12 cellular contexts compared by ENCODE assay signal in genomic region chr22:37308385-37309200, GRCh38. TPM values are rescaled to one million over a fixed set of nuclear protein-coding genes. Genes with fewer than 3 reads are reported as not detected.
DNase-seq lines count a peak whose midpoint lies in the region; ATAC-seq and TF ChIP-seq lines count a peak whose summit lies in the region.
"Had no signal": no experiment of that assay in that cellular context is flagged by ENCODE, and none has a peak within 500 bp of the region (broad histone marks: within the 10 kb centered on the region; RNA-seq: fewer than 3 reads in every experiment).

No MANE protein-coding gene starts in this region.

- H2BK20ac ChIP-seq in H9 (ENCODE audit: low read depth, low read length, poor library complexity, severe bottlenecking), result no peak overlapping the region

- H2BK5ac ChIP-seq in H9 (ENCODE audit: insufficient read length, low read length), result no peak overlapping the region

- no peaks in the 10 kb centered on the region for H3K9me2 ChIP-seq in DOHH2 (replicated peaks; ENCODE audit: control insufficient read depth, low read length)

- no peak overlapping the region for H3K56ac ChIP-seq in H9 (ENCODE audit: insufficient read length, low read depth, low read length)

- no peak for ATAC-seq in activated T-helper 17 cell treated with anti-CD3 and anti-CD28 coated beads, Interleukin-2, amount 50 U/mL, for 72 hours (replicated peaks)
- no peak for ATAC-seq in naive B cell (ENCODE audit: low read depth in 2 of 2)
- ATAC-seq: WTC11 had no signal

- no peak overlapping the region for H3K4ac ChIP-seq in H9 (ENCODE audit: low read depth, low read length)

- H3K14ac ChIP-seq in H9 (ENCODE audit: insufficient read depth, low read length), result no peak overlapping the region

- H3T11ph ChIP-seq in H9 (ENCODE audit: low read length), result no peak overlapping the region

- H3K27ac ChIP-seq in ACC112 (ENCODE audit: low read depth, low read length) (peak overlapping the region; percentile 100), DOHH2 (ENCODE audit: low read depth, low read length) (peak overlapping the region; percentile 98), H9 (ENCODE audit: insufficient read length, low read depth, low read length) (no peak overlapping the region)

- no peaks in the 10 kb centered on the region for H4K20me1 ChIP-seq in DOHH2 (ENCODE audit: control insufficient read depth, insufficient read depth, low read depth, low read length)
- no peaks in the 10 kb centered on the region for H4K20me1 ChIP-seq in H9 (ENCODE audit: control insufficient read depth, insufficient read depth, insufficient read length)

- H3K9me3 ChIP-seq in DOHH2 (ENCODE audit: control insufficient read depth, insufficient read depth, low read length) (no peaks in the 10 kb centered on the region), H9 (ENCODE audit: control insufficient read depth, low read depth, low read length) (no peaks in the 10 kb centered on the region)

- H4K8ac ChIP-seq in H9 (replicated peaks; ENCODE audit: insufficient read length, low read depth, low read length), result no peak overlapping the region

- no peaks in the 10 kb centered on the region for H3K27me3 ChIP-seq in ACC112 (ENCODE audit: insufficient read depth, low read length)
- no peaks in the 10 kb centered on the region for H3K27me3 ChIP-seq in DOHH2 (ENCODE audit: control insufficient read depth, low read length)
- H3K27me3 ChIP-seq in H9 (ENCODE audit: insufficient read depth, low read length), result no peaks in the 10 kb centered on the region

- H3K79me2 ChIP-seq in ACC112 (ENCODE audit: control insufficient read depth, insufficient read depth, low read length, unreplicated experiment), result no peaks in the 10 kb centered on the region
- 0 out of 2 replicates have a peak, but pooled peaks cover 2% of the 10 kb centered on the region for H3K79me2 ChIP-seq in DOHH2 (ENCODE audit: control insufficient read depth, low read length)
- H3K79me2 ChIP-seq in H9 (ENCODE audit: insufficient read depth, low read length), result no peaks in the 10 kb centered on the region

- no peak overlapping the region for H2BK15ac ChIP-seq in H9 (ENCODE audit: low read depth, low read length)

- H3K9me3 Mint-ChIP-seq in activated T-helper 17 cell treated with anti-CD3 and anti-CD28 coated beads, Interleukin-2, amount 50 U/mL, for 72 hours, result no peaks in the 10 kb centered on the region
- H3K9me3 Mint-ChIP-seq in naive B cell, result no peaks in the 10 kb centered on the region
- peaks cover 0 to 10% of the 10 kb centered on the region in 2 experiments; a peak in 2 of 5 replicates for H3K9me3 Mint-ChIP-seq in H9
- H3K9me3 Mint-ChIP-seq: WTC11 had no signal

- H3K79me1 ChIP-seq in H9 (ENCODE audit: insufficient read depth, low read depth, low read length, poor library complexity, severe bottlenecking), result no peaks in the 10 kb centered on the region

- TF ChIP-seq CTCF in DOHH2 (IDR thresholded peaks at IDR 0.05; ENCODE audit: low read depth, low read length, poor library complexity, severe bottlenecking) (no peak), H9 (conservative IDR thresholded peaks at IDR 0.05) (no peak)

- peak overlapping the region; percentile 82 for H3K4me3 Mint-ChIP-seq in activated T-helper 17 cell treated with anti-CD3 and anti-CD28 coated beads, Interleukin-2, amount 50 U/mL, for 72 hours
- peak overlapping the region in 7 of 8 donors; percentile 71 to 86 (median 76) for H3K4me3 Mint-ChIP-seq in naive B cell
- no peak overlapping the region; a peak in 1 of 5 replicates for H3K4me3 Mint-ChIP-seq in H9
- H3K4me3 Mint-ChIP-seq: WTC11 had no signal

- H3K36me3 ChIP-seq in ACC112 (ENCODE audit: insufficient read depth, low read length) (no peaks in the 10 kb centered on the region), DOHH2 (ENCODE audit: control insufficient read depth, low read length) (peaks cover 53% of the 10 kb centered on the region)

- H3K18ac ChIP-seq in H9 (ENCODE audit: insufficient read length, low read depth, low read length), result no peak overlapping the region

- peaks cover 32% of the 10 kb centered on the region for H3F3A ChIP-seq in DOHH2 (ENCODE audit: control insufficient read depth, insufficient read depth)

- H3K4me3 ChIP-seq in ACC112 (ENCODE audit: low read depth, low read length) (peak overlapping the region; percentile 62; the same call in 1 of the 2 replicates), DOHH2 (ENCODE audit: low read length) (peak overlapping the region; percentile 58)

- H3K4me2 ChIP-seq in DOHH2 (ENCODE audit: low read length), result peak overlapping the region; percentile 76
- H3K4me2 ChIP-seq in H9 (ENCODE audit: insufficient read depth, insufficient read length, low read length), result no peak overlapping the region

- no peak overlapping the region for H2BK120ac ChIP-seq in H9 (ENCODE audit: low read depth, low read length, poor library complexity, severe bottlenecking)

- H3K36me3 Mint-ChIP-seq in activated T-helper 17 cell treated with anti-CD3 and anti-CD28 coated beads, Interleukin-2, amount 50 U/mL, for 72 hours (ENCODE audit: low read depth), result peaks cover 79% of the 10 kb centered on the region
- H3K36me3 Mint-ChIP-seq in naive B cell (peaks cover 10 to 17% of the 10 kb centered on the region in 2 donors), H9 (ENCODE audit: insufficient read depth in 1 of 3, low read depth in 3 of 3) (no peaks in the 10 kb centered on the region)
- H3K36me3 Mint-ChIP-seq: WTC11 had no signal

- H3K4me1 Mint-ChIP-seq in activated T-helper 17 cell treated with anti-CD3 and anti-CD28 coated beads, Interleukin-2, amount 50 U/mL, for 72 hours, result peaks cover 59% of the 10 kb centered on the region
- H3K4me1 Mint-ChIP-seq in naive B cell, result peaks cover 65 to 78% (median 75%) of the 10 kb centered on the region in 3 donors
- peaks cover 58 to 65% of the 10 kb centered on the region in 2 experiments for H3K4me1 Mint-ChIP-seq in H9

- peak overlapping the region; percentile 99 for H3K27ac Mint-ChIP-seq in activated T-helper 17 cell treated with anti-CD3 and anti-CD28 coated beads, Interleukin-2, amount 50 U/mL, for 72 hours
- H3K27ac Mint-ChIP-seq in naive B cell (peak overlapping the region in 5 of 6 donors; percentile 62 to 97 (median 96)), H9 (peak overlapping the region in 1 of 3 experiments; percentile 43; a peak in 1 of 7 replicates)
- H3K27ac Mint-ChIP-seq: WTC11 had no signal

- peaks cover 71% of the 10 kb centered on the region for H3K4me1 ChIP-seq in ACC112 (ENCODE audit: control insufficient read depth, insufficient read depth, low read length, unreplicated experiment)
- H3K4me1 ChIP-seq in DOHH2 (ENCODE audit: control insufficient read depth, low read length), result peaks cover 71% of the 10 kb centered on the region
- H3K4me1 ChIP-seq in H9 (ENCODE audit: insufficient read depth, low read length), result peaks cover 3% of the 10 kb centered on the region; the same call in 1 of the 2 replicates

- WGBS in H9 (ENCODE audit: extremely low coverage, insufficient read length, low lambda C conversion rate), result no CpG with 5 or more reads among the region's 18 CpGs

- H2AFZ ChIP-seq in ACC112 (ENCODE audit: low read length, unreplicated experiment) (no peak overlapping the region), H9 (ENCODE audit: low read length) (no peak overlapping the region)

- DNase-seq in naive B cell, result no peak
- DNase-seq in NOMO-1 (lab: John Stamatoyannopoulos, UW; ENCODE audit: unreplicated experiment in 2 of 2), result no peak
- no peak for DNase-seq in H9
- no peak for DNase-seq in NCI-H187 (lab: John Stamatoyannopoulos, UW)
- DNase-seq in Ammon's horn (ENCODE audit: low spot score), result no peak
- DNase-seq: amygdala, NCI-H2171 had no signal

- no peaks in the 10 kb centered on the region for H3K27me3 Mint-ChIP-seq in activated T-helper 17 cell treated with anti-CD3 and anti-CD28 coated beads, Interleukin-2, amount 50 U/mL, for 72 hours
- H3K27me3 Mint-ChIP-seq in naive B cell (no peaks in the 10 kb centered on the region), H9 (ENCODE audit: low read depth) (peaks cover 27% of the 10 kb centered on the region)

- H3K9ac ChIP-seq in H9 (ENCODE audit: extremely low read depth, insufficient read length, low read length), result no peak overlapping the region
- H3K9ac ChIP-seq: KMS-11 had no signal

- H2BK12ac ChIP-seq in H9 (ENCODE audit: insufficient read length, low read depth, low read length), result no peak overlapping the region

- H3K23me2 ChIP-seq in H9 (ENCODE audit: insufficient read length, low read depth, low read length, poor library complexity, severe bottlenecking), result no peaks in the 10 kb centered on the region

- H2AK5ac ChIP-seq in H9 (ENCODE audit: insufficient read length, low read length), result no peak overlapping the region

- H4K5ac ChIP-seq in H9 (ENCODE audit: insufficient read length, low read depth, low read length), result no peak overlapping the region

- no peak overlapping the region for H4K91ac ChIP-seq in H9 (ENCODE audit: insufficient read length, low read depth, low read length)

- H3K23ac ChIP-seq in H9 (ENCODE audit: insufficient read length, low read depth, low read length), result no peak overlapping the region

RNA-seq across cellular contexts. Expression of gene CYTH4, which starts 26.3 kb away (rescaled TPM):
- total RNA-seq in activated T-helper 17 cell treated with anti-CD3 and anti-CD28 coated beads, Interleukin-2, amount 50 U/mL, for 72 hours, result 100 to 1,000 TPM in 1 of 2 donors, 10 to 100 TPM in 1; 53.7 to 124 TPM
- 10 to 100 TPM; 29.3 to 74.9 (median 46.1) TPM for polyA plus RNA-seq in naive B cell (ENCODE audit: low read depth in 6 of 6)
- not detected in 2 replicates for total RNA-seq in H9 (2021)

Comparison
In these comparisons a context has a peak if more than half of its experiments do, and no peak if none do; other contexts are left out.
1. H3K4me3 Mint-ChIP-seq: peak in activated T-helper 17 cell treated with anti-CD3 and anti-CD28 coated beads, Interleukin-2, amount 50 U/mL, for 72 hours (single experiment) and naive B cell (7 of 8); none in H9 (0 of 2).
2. RNA of gene CYTH4, which starts 26.3 kb away (total RNA-seq): 53.7 to 124 TPM in activated T-helper 17 cell treated with anti-CD3 and anti-CD28 coated beads, Interleukin-2, amount 50 U/mL, for 72 hours; not detected in H9; every median in the first group is over 10 times any median in the second.